In genomic region chr5:6830643-6831239, GRCh38 we compare ENCODE assay signal across 26 cellular contexts.
DNase-seq lines count a peak whose midpoint lies in the region; ATAC-seq, FAIRE-seq and TF ChIP-seq lines count a peak whose summit lies in the region.
"Had no signal": no experiment of that assay in that cellular context is flagged by ENCODE, and none has a peak within 500 bp of the region (broad histone marks: within the 10 kb centered on the region; RNA-seq: fewer than 3 reads in every experiment).

No MANE protein-coding gene starts in this region.

- H2AFZ ChIP-seq in OCI-LY3 (ENCODE audit: low read depth, low read length), result no peak overlapping the region

- TF ChIP-seq CTCF in OCI-LY3 (IDR thresholded peaks at IDR 0.05; ENCODE audit: low read depth, low read length), result no peak

- no peak overlapping the region for H3K4me3 Mint-ChIP-seq in activated naive CD8-positive, alpha-beta T cell treated with anti-CD3 and anti-CD28 coated beads, Interleukin-2, amount 10 ng/mL, durations not matched to agents 7 days and 5 days
- H3K4me3 Mint-ChIP-seq in activated naive CD8-positive, alpha-beta T cell treated with anti-CD3 and anti-CD28 coated beads for 36 hours, result no peak overlapping the region

- peaks cover 53% of the 10 kb centered on the region for H3K4me1 Mint-ChIP-seq in activated naive CD8-positive, alpha-beta T cell treated with anti-CD3 and anti-CD28 coated beads, Interleukin-2, amount 10 ng/mL, durations not matched to agents 7 days and 5 days
- peaks cover 39% of the 10 kb centered on the region for H3K4me1 Mint-ChIP-seq in activated naive CD8-positive, alpha-beta T cell treated with anti-CD3 and anti-CD28 coated beads for 36 hours

- no peak overlapping the region for H2BK15ac ChIP-seq in mesendoderm (replicated peaks; ENCODE audit: low read depth)

- H3K27ac ChIP-seq in OCI-LY3 (ENCODE audit: low read length) (no peak overlapping the region), mesendoderm (ENCODE audit: low read depth, low read length) (no peak overlapping the region)
- H3K27ac ChIP-seq: ascending aorta, esophagus squamous epithelium, neutrophil, psoas muscle, SK-N-MC had no signal

- H3K4me3 ChIP-seq in OCI-LY3 (ENCODE audit: low read length) (0 out of 2 replicates have a peak overlapping the region, but pooled peaks have one; percentile 60), mesendoderm (ENCODE audit: low read length) (peak overlapping the region; percentile 8)
- H3K4me3 ChIP-seq: ascending aorta, esophagus squamous epithelium, lung, psoas muscle, SK-N-MC had no signal

- H3K23ac ChIP-seq in mesendoderm (ENCODE audit: low read length), result peak overlapping the region; percentile 29

- POLR2A ChIA-PET in activated naive CD8-positive, alpha-beta T cell treated with anti-CD3 and anti-CD28 coated beads, Interleukin-2, amount 10 ng/mL, durations not matched to agents 7 days and 5 days (lab: Charles Lee), result no interaction called here

- no peak overlapping the region for H2BK120ac ChIP-seq in mesendoderm (ENCODE audit: low read depth, low read length)

- no peak overlapping the region for H3K56ac ChIP-seq in mesendoderm (ENCODE audit: low read length)

- no peak overlapping the region for H4K5ac ChIP-seq in mesendoderm (ENCODE audit: low read length)

- H3K18ac ChIP-seq in mesendoderm (ENCODE audit: low read length), result no peak overlapping the region

- no peak overlapping the region for H4K8ac ChIP-seq in mesendoderm (ENCODE audit: low read depth, low read length)

- H3K4me2 ChIP-seq in OCI-LY3 (ENCODE audit: low read length) (peak overlapping the region; percentile 92), mesendoderm (ENCODE audit: low read length) (no peak overlapping the region)

- H3K9ac ChIP-seq in OCI-LY3 (ENCODE audit: low read length), result no peak overlapping the region
- H3K9ac ChIP-seq in mesendoderm (ENCODE audit: low read length), result no peak overlapping the region

- peaks cover 71% of the 10 kb centered on the region for H3K4me1 ChIP-seq in OCI-LY3 (ENCODE audit: low read length)
- no peaks in the 10 kb centered on the region for H3K4me1 ChIP-seq in mesendoderm (ENCODE audit: control insufficient read depth, low read depth, low read length)
- H3K4me1 ChIP-seq: esophagus squamous epithelium had no signal

- no peak overlapping the region for H2AK5ac ChIP-seq in mesendoderm (ENCODE audit: low read length)

- H3K27me3 ChIP-seq in OCI-LY3 (ENCODE audit: low read depth, low read length), result no peaks in the 10 kb centered on the region; the same call in 1 of the 2 replicates
- no peaks in the 10 kb centered on the region for H3K27me3 ChIP-seq in mesendoderm (ENCODE audit: insufficient read depth, low read length, poor library complexity)
- H3K27me3 ChIP-seq: ascending aorta, neutrophil had no signal

- no peak overlapping the region for H3K4ac ChIP-seq in mesendoderm (ENCODE audit: low read depth, low read length)

- peak; percentile 99 for FAIRE-seq in urothelium cell line (lab: Jason Lieb, UNC)
- FAIRE-seq: endometrium, frontal cortex had no signal

- H2BK5ac ChIP-seq in mesendoderm (ENCODE audit: low read length), result no peak overlapping the region

- peaks cover 4% of the 10 kb centered on the region for H3K36me3 Mint-ChIP-seq in activated naive CD8-positive, alpha-beta T cell treated with anti-CD3 and anti-CD28 coated beads, Interleukin-2, amount 10 ng/mL, durations not matched to agents 7 days and 5 days
- no peaks in the 10 kb centered on the region for H3K36me3 Mint-ChIP-seq in activated naive CD8-positive, alpha-beta T cell treated with anti-CD3 and anti-CD28 coated beads for 36 hours

- no peaks in the 10 kb centered on the region for H3K79me2 ChIP-seq in OCI-LY3 (ENCODE audit: low read length)
- no peaks in the 10 kb centered on the region for H3K79me2 ChIP-seq in mesendoderm (ENCODE audit: control insufficient read depth, insufficient read depth, low read length)

- H3K27me3 Mint-ChIP-seq in activated naive CD8-positive, alpha-beta T cell treated with anti-CD3 and anti-CD28 coated beads, Interleukin-2, amount 10 ng/mL, durations not matched to agents 7 days and 5 days, result no peaks in the 10 kb centered on the region
- H3K27me3 Mint-ChIP-seq in activated naive CD8-positive, alpha-beta T cell treated with anti-CD3 and anti-CD28 coated beads for 36 hours, result peaks cover 6% of the 10 kb centered on the region

- H3K36me3 ChIP-seq in OCI-LY3 (replicated peaks; ENCODE audit: low read depth, low read length) (no peaks in the 10 kb centered on the region), mesendoderm (ENCODE audit: control insufficient read depth, insufficient read depth, low read length) (no peaks in the 10 kb centered on the region)
- H3K36me3 ChIP-seq: ascending aorta, esophagus squamous epithelium, neutrophil had no signal

- no peak for DNase-seq in activated naive CD8-positive, alpha-beta T cell treated with anti-CD3 and anti-CD28 coated beads, Interleukin-2, amount 10 ng/mL, durations not matched to agents 7 days and 5 days
- DNase-seq in activated naive CD8-positive, alpha-beta T cell treated with anti-CD3 and anti-CD28 coated beads for 36 hours, result no peak
- no peak for DNase-seq in mesendoderm
- no peak for DNase-seq in urothelium cell line (ENCODE audit: low spot score)
- DNase-seq in stimulated activated CD4-positive, alpha-beta T cell treated with anti-CD3 and anti-CD28 coated beads, Interleukin-4, amount 100 ng/mL, for 1 hour, result no peak
- DNase-seq in NCI-H82 treated with DMSO at 0.1 percent for 48 hours (lab: John Stamatoyannopoulos, UW; ENCODE audit: unreplicated experiment), result no peak
- DNase-seq: ACHN; caudate nucleus; dermis blood vessel endothelial cell; DMS53; esophagus squamous epithelium; HCEC 1CT; Kasumi-1; NCI-H446 treated with DMSO at 0.1 percent for 48 hours; psoas muscle; stimulated activated CD4-positive, alpha-beta T cell treated with anti-CD3 and anti-CD28 coated beads, Interleukin-15, amount 100 ng/mL, for 24 hours; stimulated activated naive CD8-positive, alpha-beta T cell treated with anti-CD3 and anti-CD28 coated beads, Interleukin-15, amount 100 ng/mL, for 72 hours had no signal

- no peaks in the 10 kb centered on the region for H3K79me1 ChIP-seq in mesendoderm (ENCODE audit: low read length)

- no peaks in the 10 kb centered on the region for H4K20me1 ChIP-seq in OCI-LY3 (ENCODE audit: insufficient read depth, low read length)

- WGBS in mesendoderm (ENCODE audit: extremely low coverage, insufficient coverage, low lambda C conversion rate), result no CpG with 5 or more reads among the region's 15 CpGs

- H3K9me3 Mint-ChIP-seq in activated naive CD8-positive, alpha-beta T cell treated with anti-CD3 and anti-CD28 coated beads, Interleukin-2, amount 10 ng/mL, durations not matched to agents 7 days and 5 days, result peaks cover 6% of the 10 kb centered on the region
- peaks cover 12% of the 10 kb centered on the region for H3K9me3 Mint-ChIP-seq in activated naive CD8-positive, alpha-beta T cell treated with anti-CD3 and anti-CD28 coated beads for 36 hours

- peak overlapping the region; percentile 40 for H3K27ac Mint-ChIP-seq in activated naive CD8-positive, alpha-beta T cell treated with anti-CD3 and anti-CD28 coated beads, Interleukin-2, amount 10 ng/mL, durations not matched to agents 7 days and 5 days
- no peak overlapping the region for H3K27ac Mint-ChIP-seq in activated naive CD8-positive, alpha-beta T cell treated with anti-CD3 and anti-CD28 coated beads for 36 hours
- H3K27ac Mint-ChIP-seq: stimulated activated naive CD8-positive, alpha-beta T cell treated with anti-CD3 and anti-CD28 coated beads, Interleukin-15, amount 100 ng/mL, for 72 hours had no signal

- H3K9me3 ChIP-seq in OCI-LY3 (ENCODE audit: insufficient read depth, low read length), result no peaks in the 10 kb centered on the region
- H3K9me3 ChIP-seq: ascending aorta, esophagus squamous epithelium, neutrophil, psoas muscle had no signal

- no peak for ATAC-seq in activated naive CD8-positive, alpha-beta T cell treated with anti-CD3 and anti-CD28 coated beads, Interleukin-2, amount 10 ng/mL, durations not matched to agents 7 days and 5 days (ENCODE audit: low read depth)
- no peak for ATAC-seq in HG02884 (IDR thresholded peaks at IDR 0.05; ENCODE audit: unreplicated experiment)
- ATAC-seq: activated naive CD4-positive, alpha-beta T cell treated with anti-CD3 and anti-CD28 coated beads, Interleukin-2, amount 50 U/mL, for 72 hours; psoas muscle; stimulated activated naive CD8-positive, alpha-beta T cell treated with anti-CD3 and anti-CD28 coated beads, Interleukin-15, amount 100 ng/mL, for 72 hours had no signal
